Comparison of ENCODE assay signal across 8 cellular contexts in the genomic region with DNA sequence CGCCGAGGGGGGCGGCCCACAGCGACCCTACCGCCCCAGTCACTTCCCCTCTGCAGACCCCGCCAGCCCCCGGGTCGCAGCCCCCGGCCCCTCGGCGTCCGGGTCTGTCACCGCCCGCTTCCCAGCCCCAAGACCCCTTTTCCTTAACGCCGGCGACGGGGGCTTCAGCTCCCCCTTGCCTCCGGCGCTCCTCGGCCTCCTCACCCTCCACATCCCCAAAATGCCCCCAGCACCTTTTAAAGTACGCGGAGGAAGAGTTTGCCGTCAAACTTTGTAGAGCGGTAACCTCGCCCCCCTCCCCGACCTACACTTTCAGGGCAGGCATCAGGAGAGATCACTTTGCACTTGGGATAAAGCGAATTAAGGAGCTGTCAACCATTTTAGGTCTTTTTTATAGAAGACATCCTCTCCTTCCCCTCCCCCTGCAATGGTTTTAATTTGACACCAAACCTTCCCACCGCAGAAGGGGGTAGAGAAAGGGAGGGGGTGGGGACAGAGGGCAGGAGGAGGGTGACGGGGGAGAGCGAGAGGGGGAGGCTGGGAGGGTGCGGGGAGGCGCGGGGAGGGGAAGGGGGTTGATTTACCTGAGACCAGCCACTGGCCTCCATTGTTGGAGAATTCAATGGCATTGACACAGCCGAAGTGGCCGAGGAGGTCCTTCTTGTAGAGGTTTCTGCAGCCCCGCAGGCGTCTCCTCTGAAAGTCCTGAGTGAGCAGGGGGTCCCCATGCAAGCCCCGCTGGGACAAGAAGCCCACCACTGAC. TPM values are rescaled to one million over a fixed set of nuclear protein-coding genes. Genes with fewer than 3 reads are reported as not detected.
DNase-seq lines count a peak whose midpoint lies in the region; ATAC-seq, FAIRE-seq and TF ChIP-seq lines count a peak whose summit lies in the region.

No MANE protein-coding gene starts in this region.

- peaks cover 11% of the 10 kb centered on the region for H3K4me1 ChIP-seq in fibroblast of lung (ENCODE audit: control insufficient read depth, extremely low read depth, insufficient read depth, low read length)

- no peak for TF ChIP-seq RAD21 in neural cell (conservative IDR thresholded peaks at IDR 0.05)

- H3K9ac ChIP-seq in fibroblast of lung (ENCODE audit: insufficient read depth, low read length), result peak overlapping the region; percentile 85
- peak overlapping the region; percentile 91 for H3K9ac ChIP-seq in neural cell (ENCODE audit: low read length)

- H2AFZ ChIP-seq in fibroblast of lung (ENCODE audit: low read length) (peak overlapping the region; percentile 61), neural cell (ENCODE audit: low read depth, low read length) (peak overlapping the region; percentile 48)

- H3K4me3 ChIP-seq in fibroblast of lung (replicated peaks in 1 of 4; ENCODE audit: control extremely low read depth in 1 of 4, insufficient read depth in 1 of 4, low read depth in 3 of 4, low read length in 4 of 4), result peak overlapping the region; percentile 74 to 90 (median 88)
- peak overlapping the region; percentile 92 for H3K4me3 ChIP-seq in neural cell (ENCODE audit: low read length)

- no peak for TF ChIP-seq CTCF in fibroblast of lung (conservative IDR thresholded peaks at IDR 0.05 in 1 of 2, IDR thresholded peaks at IDR 0.05 in 1 of 2; ENCODE audit: low read depth in 1 of 2, low read length in 2 of 2)
- no peak for TF ChIP-seq CTCF in neural cell (IDR thresholded peaks at IDR 0.05; ENCODE audit: poor library complexity, severe bottlenecking)

- H3K79me2 ChIP-seq in fibroblast of lung (ENCODE audit: control insufficient read depth, insufficient read depth, low read length) (peaks cover 39% of the 10 kb centered on the region), neural cell (replicated peaks; ENCODE audit: insufficient read depth, low read length) (peaks cover 36% of the 10 kb centered on the region)

- H3K36me3 ChIP-seq in fibroblast of lung (ENCODE audit: control insufficient read depth, insufficient read depth, low read length) (no peaks in the 10 kb centered on the region), neural cell (ENCODE audit: insufficient read depth, low read length) (no peaks in the 10 kb centered on the region)

- H3K9me2 ChIP-seq in neural cell (ENCODE audit: insufficient read depth, low read length), result no peaks in the 10 kb centered on the region

- no peaks in the 10 kb centered on the region for H3K9me3 ChIP-seq in fibroblast of lung (ENCODE audit: control insufficient read depth, insufficient read depth, low read depth, low read length)
- H3K9me3 ChIP-seq in neural cell (ENCODE audit: low read length), result no peaks in the 10 kb centered on the region

- no peak for TF ChIP-seq POLR2A in H54 (IDR thresholded peaks at IDR 0.05; ENCODE audit: low read depth, low read length)

- H3K27ac ChIP-seq in fibroblast of lung (ENCODE audit: insufficient read depth, low read length) (peak overlapping the region; percentile 78), neural cell (ENCODE audit: low read length) (peak overlapping the region; percentile 86)

- H4K20me1 ChIP-seq in fibroblast of lung (ENCODE audit: control insufficient read depth, extremely low read depth, insufficient read depth, low read length) (peaks cover 2% of the 10 kb centered on the region), neural cell (ENCODE audit: insufficient read depth) (no peaks in the 10 kb centered on the region)

- ATAC-seq in HG02970 (IDR thresholded peaks at IDR 0.05; ENCODE audit: low FRiP score, unreplicated experiment), result no peak

- no peaks in the 10 kb centered on the region for H3K27me3 ChIP-seq in fibroblast of lung (ENCODE audit: control insufficient read depth, insufficient read depth, low read length)
- no peaks in the 10 kb centered on the region for H3K27me3 ChIP-seq in neural cell (ENCODE audit: insufficient read depth, low read depth, low read length)

- DNase-seq in DMS114 treated with DMSO at 0.1 percent for 48 hours (lab: John Stamatoyannopoulos, UW; ENCODE audit: unreplicated experiment) (peak; percentile 13), H4 (ENCODE audit: low spot score) (peak; percentile 35), NCI-H69 (lab: John Stamatoyannopoulos, UW) (peak; percentile 85), fibroblast of lung (ENCODE audit: low read depth in 2 of 2) (peak; percentile 51 to 54), H54 (ENCODE audit: insufficient read length, low spot score) (no peak)
- peak; percentile 44 to 50 for DNase-seq in activated T-cell treated with anti-CD3 and anti-CD28 coated beads, Interleukin-2, amount 50 U/mL, for 48 hours

- FAIRE-seq in H54 (lab: Jason Lieb, UNC), result no peak

- H3K4me2 ChIP-seq in fibroblast of lung (ENCODE audit: extremely low read depth, insufficient read depth, low read length), result peak overlapping the region; percentile 68
- peak overlapping the region; percentile 28 for H3K4me2 ChIP-seq in neural cell (ENCODE audit: low read length)

- TF ChIP-seq EP300 in neural cell (conservative IDR thresholded peaks at IDR 0.05; ENCODE audit: poor library complexity, severe bottlenecking), result no peak

- no peaks in the 10 kb centered on the region for H3F3A ChIP-seq in neural cell (ENCODE audit: insufficient read depth, low read length, poor library complexity, severe bottlenecking)

TF ChIP-seq in neural cell, 6 proteins besides CTCF, POLR2A, EP300 and RAD21:
- TF ChIP-seq SMC3 (conservative IDR thresholded peaks at IDR 0.05; ENCODE audit: poor library complexity), result no peak
- TF ChIP-seq POLR2AphosphoS5 (IDR thresholded peaks at IDR 0.05), result no peak
- TF ChIP-seq, protein P1, sequence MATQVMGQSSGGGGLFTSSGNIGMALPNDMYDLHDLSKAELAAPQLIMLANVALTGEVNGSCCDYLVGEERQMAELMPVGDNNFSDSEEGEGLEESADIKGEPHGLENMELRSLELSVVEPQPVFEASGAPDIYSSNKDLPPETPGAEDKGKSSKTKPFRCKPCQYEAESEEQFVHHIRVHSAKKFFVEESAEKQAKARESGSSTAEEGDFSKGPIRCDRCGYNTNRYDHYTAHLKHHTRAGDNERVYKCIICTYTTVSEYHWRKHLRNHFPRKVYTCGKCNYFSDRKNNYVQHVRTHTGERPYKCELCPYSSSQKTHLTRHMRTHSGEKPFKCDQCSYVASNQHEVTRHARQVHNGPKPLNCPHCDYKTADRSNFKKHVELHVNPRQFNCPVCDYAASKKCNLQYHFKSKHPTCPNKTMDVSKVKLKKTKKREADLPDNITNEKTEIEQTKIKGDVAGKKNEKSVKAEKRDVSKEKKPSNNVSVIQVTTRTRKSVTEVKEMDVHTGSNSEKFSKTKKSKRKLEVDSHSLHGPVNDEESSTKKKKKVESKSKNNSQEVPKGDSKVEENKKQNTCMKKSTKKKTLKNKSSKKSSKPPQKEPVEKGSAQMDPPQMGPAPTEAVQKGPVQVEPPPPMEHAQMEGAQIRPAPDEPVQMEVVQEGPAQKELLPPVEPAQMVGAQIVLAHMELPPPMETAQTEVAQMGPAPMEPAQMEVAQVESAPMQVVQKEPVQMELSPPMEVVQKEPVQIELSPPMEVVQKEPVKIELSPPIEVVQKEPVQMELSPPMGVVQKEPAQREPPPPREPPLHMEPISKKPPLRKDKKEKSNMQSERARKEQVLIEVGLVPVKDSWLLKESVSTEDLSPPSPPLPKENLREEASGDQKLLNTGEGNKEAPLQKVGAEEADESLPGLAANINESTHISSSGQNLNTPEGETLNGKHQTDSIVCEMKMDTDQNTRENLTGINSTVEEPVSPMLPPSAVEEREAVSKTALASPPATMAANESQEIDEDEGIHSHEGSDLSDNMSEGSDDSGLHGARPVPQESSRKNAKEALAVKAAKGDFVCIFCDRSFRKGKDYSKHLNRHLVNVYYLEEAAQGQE (IDR thresholded peaks at IDR 0.05; ENCODE audit: borderline replicate concordance), result no peak
- TF ChIP-seq TAF1 (IDR thresholded peaks at IDR 0.05; ENCODE audit: low read depth), result no peak
- no peak for TF ChIP-seq MXI1 (conservative IDR thresholded peaks at IDR 0.05; ENCODE audit: poor library complexity, severe bottlenecking)
- no peak for TF ChIP-seq EZH2 (IDR thresholded peaks at IDR 0.05; ENCODE audit: borderline replicate concordance, insufficient read depth, low read length, poor library complexity, severe bottlenecking)

RNA-seq across cellular contexts. Expression of gene DCAF5, which starts 0.6 kb away (rescaled TPM):
- 9.3 and 16.9 TPM in 2 replicates for total RNA-seq in H4 (2014; rRNA removed; shearing (Covaris generic))
- total RNA-seq in fibroblast of lung, result 10.3 and 16.8 TPM in 2 replicates
- 26.4 and 31.8 TPM in 2 replicates for polyA plus RNA-seq in fibroblast of lung
- polyA plus RNA-seq in fibroblast of lung (2012), result 14.6 and 22.4 TPM in 2 replicates
- polyA minus RNA-seq in fibroblast of lung (ENCODE audit: low replicate concordance), result 71.8 and 101 TPM in 2 replicates
- polyA plus RNA-seq in neural cell, result 33.5 and 34.6 TPM in 2 replicates
- 66.3 and 67.0 TPM in 2 replicates for polyA minus RNA-seq in neural cell

RNA-seq across cellular contexts. Expression of gene EXD2, which starts 38.9 kb away (rescaled TPM):
- total RNA-seq in H4 (2014; rRNA removed; shearing (Covaris generic)), result 3.2 and 5.0 TPM in 2 replicates
- 21.1 and 27.7 TPM in 2 replicates for total RNA-seq in fibroblast of lung
- polyA plus RNA-seq in fibroblast of lung, result 19.8 and 25.5 TPM in 2 replicates
- polyA plus RNA-seq in fibroblast of lung (2012), result 15.1 and 17.4 TPM in 2 replicates
- polyA minus RNA-seq in fibroblast of lung (ENCODE audit: low replicate concordance), result 5.4 and 36.8 TPM in 2 replicates
- 43.3 and 49.9 TPM in 2 replicates for polyA plus RNA-seq in neural cell
- 45.8 and 47.2 TPM in 2 replicates for polyA minus RNA-seq in neural cell
